In genomic region chr9:96027271-96028131, GRCh38 we compare ENCODE assay signal across 9 cellular contexts.
DNase-seq lines count a peak whose midpoint lies in the region; ATAC-seq lines count a peak whose summit lies in the region.
"Had no signal": no experiment of that assay in that cellular context is flagged by ENCODE, and none has a peak within 500 bp of the region (broad histone marks: within the 10 kb centered on the region; RNA-seq: fewer than 3 reads in every experiment).

No MANE protein-coding gene starts in this region.

- H4K8ac ChIP-seq in neuronal stem cell (ENCODE audit: low read depth, low read length), result peak overlapping the region; percentile 70

- H3K23ac ChIP-seq in neuronal stem cell (ENCODE audit: low read depth, low read length, poor library complexity), result peak overlapping the region; percentile 92

- H3K36me3 ChIP-seq in ACC112 (ENCODE audit: insufficient read depth, low read length), result no peaks in the 10 kb centered on the region
- no peaks in the 10 kb centered on the region for H3K36me3 ChIP-seq in neuronal stem cell (replicated peaks in 1 of 2; ENCODE audit: control insufficient read depth in 2 of 2, insufficient read depth in 2 of 2, low read length in 2 of 2)

- H2AFZ ChIP-seq in ACC112 (ENCODE audit: low read length, unreplicated experiment), result no peak overlapping the region
- no peak overlapping the region for H2AFZ ChIP-seq in neuronal stem cell (ENCODE audit: low read length)

- peak overlapping the region; percentile 21 for H2AK5ac ChIP-seq in neuronal stem cell (ENCODE audit: low read depth, low read length)

- peaks cover 55% of the 10 kb centered on the region for H3K27me3 Mint-ChIP-seq in activated T-cell treated with anti-CD3 and anti-CD28 coated beads, Interleukin-2, amount 50 U/mL, for 24 hours

- H3K4me3 ChIP-seq in ACC112 (ENCODE audit: low read depth, low read length) (peak overlapping the region; percentile 43; the same call in 1 of the 2 replicates), neuronal stem cell (ENCODE audit: low read length in 2 of 2) (peak overlapping the region in 1 of 2 donors; percentile 38)

- peak overlapping the region; percentile 98 for H3K18ac ChIP-seq in neuronal stem cell (ENCODE audit: low read length)

- peak overlapping the region; percentile 81 for H3K4me2 ChIP-seq in neuronal stem cell (ENCODE audit: insufficient read depth, low read length, poor library complexity, severe bottlenecking)

- H3K27me3 ChIP-seq in ACC112 (ENCODE audit: insufficient read depth, low read length), result peaks cover 60% of the 10 kb centered on the region
- peaks cover 0 to 26% (median 0%) of the 10 kb centered on the region in 3 experiments for H3K27me3 ChIP-seq in neuronal stem cell (ENCODE audit: control insufficient read depth in 3 of 3, insufficient read depth in 3 of 3, low read depth in 1 of 3, low read length in 3 of 3)

- H3K4me3 Mint-ChIP-seq in activated T-cell treated with anti-CD3 and anti-CD28 coated beads, Interleukin-2, amount 50 U/mL, for 24 hours, result peak overlapping the region; percentile 61

- peaks cover 2% of the 10 kb centered on the region for H3K79me1 ChIP-seq in neuronal stem cell (ENCODE audit: low read depth, low read length)

- H3K36me3 Mint-ChIP-seq in activated T-cell treated with anti-CD3 and anti-CD28 coated beads, Interleukin-2, amount 50 U/mL, for 24 hours (ENCODE audit: low read depth), result no peaks in the 10 kb centered on the region

- H2BK15ac ChIP-seq in neuronal stem cell (ENCODE audit: low read length), result peak overlapping the region; percentile 94

- peaks cover 34% of the 10 kb centered on the region for H3K4me1 Mint-ChIP-seq in activated T-cell treated with anti-CD3 and anti-CD28 coated beads, Interleukin-2, amount 50 U/mL, for 24 hours (ENCODE audit: low read depth)

- H3K14ac ChIP-seq in neuronal stem cell (ENCODE audit: low read length), result no peak overlapping the region

- H4K91ac ChIP-seq in neuronal stem cell (ENCODE audit: low read depth, low read length, poor library complexity), result peak overlapping the region; percentile 85

- intact Hi-C loops in Right ventricle myocardium superior (cut with DNase I), result no loop called here

- H3K9me3 ChIP-seq in neuronal stem cell (replicated peaks in 1 of 2; ENCODE audit: control insufficient read depth in 2 of 2, insufficient read depth in 1 of 2, low read depth in 1 of 2, low read length in 2 of 2), result peaks cover 0 to 4% of the 10 kb centered on the region in 2 donors

- H3K4me1 ChIP-seq in ACC112 (ENCODE audit: control insufficient read depth, insufficient read depth, low read length, unreplicated experiment) (no peaks in the 10 kb centered on the region), neuronal stem cell (ENCODE audit: control insufficient read depth in 2 of 2, insufficient read depth in 1 of 2, low read depth in 1 of 2, low read length in 2 of 2) (peaks cover 12 to 15% of the 10 kb centered on the region in 2 donors)

- peak; percentile 57 for DNase-seq in activated T-cell treated with anti-CD3 and anti-CD28 coated beads, Interleukin-2, amount 50 U/mL, for 24 hours
- DNase-seq in Right ventricle myocardium superior (no peak), neuronal stem cell (ENCODE audit: low spot score) (no peak), GM03348 (ENCODE audit: low spot score) (no peak), SW 1271 (lab: John Stamatoyannopoulos, UW) (no peak)

- peak overlapping the region; percentile 77 for H2BK5ac ChIP-seq in neuronal stem cell (ENCODE audit: low read length)

- H3K9ac ChIP-seq in neuronal stem cell (ENCODE audit: low read depth, low read length, poor library complexity), result peak overlapping the region; percentile 65

- H2BK120ac ChIP-seq in neuronal stem cell (ENCODE audit: low read depth, low read length), result peak overlapping the region; percentile 35

- ATAC-seq in Right ventricle myocardium superior (ENCODE audit: poor library complexity) (peak; percentile 36), HG03571 (IDR thresholded peaks at IDR 0.05; ENCODE audit: unreplicated experiment) (no peak), HG03280 (IDR thresholded peaks at IDR 0.05; ENCODE audit: unreplicated experiment) (no peak)

- H2BK12ac ChIP-seq in neuronal stem cell (ENCODE audit: low read length), result peak overlapping the region; percentile 92

- H3K79me2 ChIP-seq in ACC112 (ENCODE audit: control insufficient read depth, insufficient read depth, low read length, unreplicated experiment), result no peaks in the 10 kb centered on the region

- H3K27ac Mint-ChIP-seq in activated T-cell treated with anti-CD3 and anti-CD28 coated beads, Interleukin-2, amount 50 U/mL, for 24 hours, result peak overlapping the region; percentile 80

- H3K9me3 Mint-ChIP-seq in activated T-cell treated with anti-CD3 and anti-CD28 coated beads, Interleukin-2, amount 50 U/mL, for 24 hours, result peaks cover 7% of the 10 kb centered on the region

- H3K27ac ChIP-seq in ACC112 (ENCODE audit: low read depth, low read length) (no peak overlapping the region), neuronal stem cell (replicated peaks; ENCODE audit: low read length) (no peak overlapping the region)
- H3K27ac ChIP-seq: C4-2B had no signal

- no peak overlapping the region for H3K4ac ChIP-seq in neuronal stem cell (ENCODE audit: low read length)

- WGBS in neuronal stem cell (ENCODE audit: extremely low coverage in 2 of 2, insufficient read length in 2 of 2, insufficient replicate concordance in 1 of 2), 2 donors, result no CpG with 5 or more reads among the region's 71 CpGs
